ENCODE assay signal across 8 cellular contexts in genomic region chr2:74421248-74421870, GRCh38. TPM values are rescaled to one million over a fixed set of nuclear protein-coding genes. Genes with fewer than 3 reads are reported as not detected.
DNase-seq lines count a peak whose midpoint lies in the region; ATAC-seq, FAIRE-seq and TF ChIP-seq lines count a peak whose summit lies in the region.

C2orf81 (minus strand) TSS chr2:74421619; CDS start chr2:74421560, 59 bp downstream.
WDR54 (plus strand) TSS chr2:74421730; CDS start chr2:74422154, 424 bp downstream.

- POLR2A ChIA-PET in AG04449 (lab: Yijun Ruan, JAX) = interaction anchor here (0.7 kb wide), 1 partner anchor 13 kb away, joined by 3 read pairs; no protein-coding TSS in a partner anchor

- CTCF ChIA-PET in AG04449 (lab: Yijun Ruan, JAX) = interaction anchor here (0.8 to 3.1 kb wide), 6 partner anchors 9 to 87 kb away, joined by 3 to 14 read pairs (median 3); partner anchors contain the start of gene WBP1

- peak within 1 kb of the TSS; percentile 83 for H3K4me3 ChIP-seq in AG04449 (ENCODE audit: low read depth, low read length)
- H3K4me3 ChIP-seq in WERI-Rb-1 (ENCODE audit: low read depth, low read length) = peak within 1 kb of the TSS; percentile 88
- H3K4me3 ChIP-seq in bronchial epithelial cell (ENCODE audit: low read depth, low read length) = peak within 1 kb of the TSS; percentile 54

- peak; percentile 92 for ATAC-seq in GM18907 (IDR thresholded peaks at IDR 0.05; ENCODE audit: unreplicated experiment)
- peak; percentile 92 for ATAC-seq in HG03135 (IDR thresholded peaks at IDR 0.05; ENCODE audit: unreplicated experiment)

- H3K36me3 ChIP-seq in WERI-Rb-1 = peaks cover 12% of the 10 kb centered on the region
- no peaks in the 10 kb centered on the region for H3K36me3 ChIP-seq in bronchial epithelial cell (ENCODE audit: control insufficient read depth, insufficient read depth, low read length)

- H3K27me3 ChIP-seq in WERI-Rb-1 (ENCODE audit: insufficient read depth, low read depth, severe bottlenecking) (no peaks in the 10 kb centered on the region), bronchial epithelial cell (ENCODE audit: control insufficient read depth, insufficient read depth, low read length) (no peaks in the 10 kb centered on the region)

- H3K27ac ChIP-seq in WERI-Rb-1 = peak within 1 kb of the TSS; percentile 83

- H3K9me3 ChIP-seq in WERI-Rb-1 (ENCODE audit: severe bottlenecking) = no peaks in the 10 kb centered on the region

- TF ChIP-seq CTCF in AG04449 (IDR thresholded peaks at IDR 0.05; ENCODE audit: insufficient read depth, low read length, missing control alignments) (no peak), WERI-Rb-1 (IDR thresholded peaks at IDR 0.05; ENCODE audit: low read depth, low read length) (no peak), bronchial epithelial cell (IDR thresholded peaks at IDR 0.05; ENCODE audit: insufficient read depth, low read length, severe bottlenecking) (no peak)

- FAIRE-seq in bronchial epithelial cell (lab: Jason Lieb, UNC) = no peak

- DNase-seq in AG04449 (ENCODE audit: low read depth, low spot score) = no peak
- peak; percentile 85 for DNase-seq in NCI-H2196 (lab: John Stamatoyannopoulos, UW; ENCODE audit: unreplicated experiment)
- peak; percentile 96 for DNase-seq in WERI-Rb-1
- DNase-seq in bronchial epithelial cell (ENCODE audit: low read depth) = peak; percentile 71
- peak; percentile 81 for DNase-seq in iris pigment epithelial cell (ENCODE audit: low read depth)
- peak; percentile 92 for DNase-seq in stimulated activated CD4-positive, alpha-beta T cell treated with anti-CD3 and anti-CD28 coated beads, Interleukin-12 subunit alpha, Interleukin-12 subunit beta, amount 100 ng/mL, for 4 hours

RNA-seq across cellular contexts. Expression of gene C2orf81, which starts in this region (rescaled TPM):
- total RNA-seq in bronchial epithelial cell = 0.26 TPM in 2 replicates

RNA-seq across cellular contexts. Expression of gene WDR54, which starts in this region (rescaled TPM):
- 26.9 and 31.6 TPM in 2 replicates for total RNA-seq in bronchial epithelial cell
